Comparison of ENCODE assay signal across 1 cellular context in genomic region chr6:7000825-7001777, GRCh38.
TF ChIP-seq lines count a peak whose summit lies in the region.

No MANE protein-coding gene starts in this region.

TF ChIP-seq in HCT116, 20 proteins besides CTCF, POLR2A, EP300 and RAD21 (continued from another document):
- no peak for TF ChIP-seq SRF (IDR thresholded peaks at IDR 0.05; ENCODE audit: low read depth)
- no peak for TF ChIP-seq TCF7L2 (IDR thresholded peaks at IDR 0.05; ENCODE audit: borderline replicate concordance, extremely low read depth, insufficient read depth, insufficient read length)
